Comparison of ENCODE assay signal across 1 cellular context in genomic region chr1:21647431-21648373, GRCh38.
TF ChIP-seq lines count a peak whose summit lies in the region.

No MANE protein-coding gene starts in this region.

TF ChIP-seq in K562, 482 proteins besides CTCF, POLR2A, EP300 and RAD21 (continued from another document and continues in another):
- peak; percentile 100 for TF ChIP-seq ARID4B (CRISPR knock-in tag; IDR thresholded peaks at IDR 0.05)
- TF ChIP-seq SPI1 (IDR thresholded peaks at IDR 0.05; ENCODE audit: borderline replicate concordance, low read depth, low read length), result no peak
- TF ChIP-seq NR3C1 (CRISPR knock-in tag; IDR thresholded peaks at IDR 0.05), result peak; percentile 98
- TF ChIP-seq JUN (IDR thresholded peaks at IDR 0.05; ENCODE audit: borderline replicate concordance, low read depth, low read length), result peak; percentile 66; the same call in 1 of the 2 replicates
- peak; percentile 98 for TF ChIP-seq JUN (CRISPR knock-in tag; IDR thresholded peaks at IDR 0.05; ENCODE audit: borderline replicate concordance)
- TF ChIP-seq ZNF217 (CRISPR knock-in tag; IDR thresholded peaks at IDR 0.05), result peak; percentile 46; the same call in 1 of the 2 replicates
- peak; percentile 24; the same call in 1 of the 2 replicates for TF ChIP-seq ZNF41 (CRISPR knock-in tag; conservative IDR thresholded peaks at IDR 0.05)
- peak; percentile 80; the same call in 1 of the 2 replicates for TF ChIP-seq ZNF124 (CRISPR knock-in tag; IDR thresholded peaks at IDR 0.05)
- TF ChIP-seq RCOR1 (IDR thresholded peaks at IDR 0.05; ENCODE audit: borderline replicate concordance in 1 of 2, low read depth in 2 of 2, low read length in 2 of 2), result peak; percentile 66 to 96; a peak in 3 of 4 replicates
- TF ChIP-seq DPF2 (IDR thresholded peaks at IDR 0.05), result peak; percentile 77
- TF ChIP-seq KLF6 (CRISPR knock-in tag; IDR thresholded peaks at IDR 0.05; ENCODE audit: borderline replicate concordance), result no peak
- TF ChIP-seq CLOCK (CRISPR knock-in tag; IDR thresholded peaks at IDR 0.05; ENCODE audit: borderline replicate concordance), result no peak; the same call in 1 of the 2 replicates
- TF ChIP-seq NR0B1 (IDR thresholded peaks at IDR 0.05; ENCODE audit: partially characterized antibody), result no peak
- no peak for TF ChIP-seq ZNF780A (CRISPR knock-in tag; IDR thresholded peaks at IDR 0.05)
- no peak for TF ChIP-seq SAFB (IDR thresholded peaks at IDR 0.05; ENCODE audit: borderline replicate concordance, low read depth, low read length)
- TF ChIP-seq HMGXB4 (CRISPR knock-in tag; IDR thresholded peaks at IDR 0.05), result peak; percentile 95
- no peak for TF ChIP-seq NCOR1 (IDR thresholded peaks at IDR 0.05)
- 0 out of 2 replicates have a peak, but pooled peaks have one; percentile 35 for TF ChIP-seq CREB3L1 (IDR thresholded peaks at IDR 0.05; ENCODE audit: borderline replicate concordance, low read depth)
- TF ChIP-seq ZKSCAN1 (IDR thresholded peaks at IDR 0.05; ENCODE audit: low read depth, low read length), result peak; percentile 35; the same call in 1 of the 2 replicates
- TF ChIP-seq SLC30A9 (CRISPR knock-in tag; IDR thresholded peaks at IDR 0.05), result no peak
- peak; percentile 48 to 55; a peak in 2 of 4 replicates for TF ChIP-seq FOXK2 (conservative IDR thresholded peaks at IDR 0.05 in 1 of 2, IDR thresholded peaks at IDR 0.05 in 1 of 2; ENCODE audit: low read depth in 2 of 2)
- TF ChIP-seq ZNF398 (CRISPR knock-in tag; IDR thresholded peaks at IDR 0.05), result no peak
- peak; percentile 95; the same call in 1 of the 2 replicates for TF ChIP-seq IRF1 (CRISPR knock-in tag; IDR thresholded peaks at IDR 0.05; ENCODE audit: borderline replicate concordance)
- TF ChIP-seq TAL1 (IDR thresholded peaks at IDR 0.05), result peak; percentile 24
- TF ChIP-seq CTBP1 (IDR thresholded peaks at IDR 0.05; ENCODE audit: borderline replicate concordance), result peak; percentile 65; the same call in 1 of the 2 replicates
- no peak for TF ChIP-seq BCL6 (CRISPR knock-in tag; IDR thresholded peaks at IDR 0.05)
- TF ChIP-seq ATF2 (CRISPR knock-in tag; IDR thresholded peaks at IDR 0.05), result peak; percentile 80
- TF ChIP-seq CREM (IDR thresholded peaks at IDR 0.05; ENCODE audit: low read depth), result peak; percentile 96
- no peak for TF ChIP-seq SRSF9 (IDR thresholded peaks at IDR 0.05; ENCODE audit: borderline replicate concordance, low read depth, low read length)
- TF ChIP-seq ZNF445 (CRISPR knock-in tag; IDR thresholded peaks at IDR 0.05; ENCODE audit: low read depth), result no peak
- TF ChIP-seq LEF1 (IDR thresholded peaks at IDR 0.05), result peak; percentile 65; the same call in 1 of the 2 replicates
- TF ChIP-seq ZNF232 (CRISPR knock-in tag; IDR thresholded peaks at IDR 0.05), result peak; percentile 97
- no peak for TF ChIP-seq ZNF785 (CRISPR knock-in tag; IDR thresholded peaks at IDR 0.05)
- TF ChIP-seq NR2C1 (IDR thresholded peaks at IDR 0.05), result peak; percentile 12; the same call in 1 of the 2 replicates
- peak; percentile 76 for TF ChIP-seq NR2C1 (tag; IDR thresholded peaks at IDR 0.05)
- TF ChIP-seq SMAD1 (IDR thresholded peaks at IDR 0.05; ENCODE audit: low read depth, low read length, partially characterized antibody), result peak; percentile 65
- peak; percentile 88 for TF ChIP-seq ZBTB1 (CRISPR knock-in tag; IDR thresholded peaks at IDR 0.05; ENCODE audit: borderline replicate concordance, low read depth)
- peak in 1 of 2 experiments; percentile 91; a peak in 2 of 4 replicates for TF ChIP-seq KDM4B (IDR thresholded peaks at IDR 0.05; ENCODE audit: borderline replicate concordance in 2 of 2, low read depth in 1 of 2)
- TF ChIP-seq SUPT5H (IDR thresholded peaks at IDR 0.05), result no peak
- peak; percentile 99 for TF ChIP-seq MIER1 (IDR thresholded peaks at IDR 0.05; ENCODE audit: low read depth)
- TF ChIP-seq RBM22 (IDR thresholded peaks at IDR 0.05; ENCODE audit: low read depth, low read length, poor library complexity, severe bottlenecking), result no peak
- TF ChIP-seq TBL1XR1 (IDR thresholded peaks at IDR 0.05; ENCODE audit: low read length in 2 of 2), result peak in 1 of 2 experiments; percentile 47; a peak in 2 of 4 replicates
- TF ChIP-seq ATF3 (IDR thresholded peaks at IDR 0.05), result peak; percentile 54; the same call in 1 of the 2 replicates
- TF ChIP-seq ATF3 (CRISPR knock-in tag; conservative IDR thresholded peaks at IDR 0.05), result peak; percentile 96
- peak; percentile 98 for TF ChIP-seq PTBP1 (IDR thresholded peaks at IDR 0.05; ENCODE audit: low read depth, low read length)
- 0 out of 2 replicates have a peak, but pooled peaks have one; percentile 45 for TF ChIP-seq ZBTB17 (CRISPR knock-in tag; IDR thresholded peaks at IDR 0.05)
